18 cellular contexts compared by ENCODE assay signal in genomic region chr16:12602811-12603698, GRCh38.
DNase-seq lines count a peak whose midpoint lies in the region; ATAC-seq and TF ChIP-seq lines count a peak whose summit lies in the region.
"Had no signal": no experiment of that assay in that cellular context is flagged by ENCODE, and none has a peak within 500 bp of the region (broad histone marks: within the 10 kb centered on the region; RNA-seq: fewer than 3 reads in every experiment).

No MANE protein-coding gene starts in this region.

- H3K9ac ChIP-seq in MM.1S (ENCODE audit: low read length), result no peak overlapping the region

- H3K9me3 Mint-ChIP-seq in nephron progenitor cell, result peaks cover 29% of the 10 kb centered on the region

- no peak overlapping the region for H3K4me2 ChIP-seq in MM.1S (ENCODE audit: low read depth, low read length)

- no peaks in the 10 kb centered on the region for H3K9me2 ChIP-seq in MM.1S (replicated peaks; ENCODE audit: insufficient read depth, low read length)

- DNase-seq in DMS 273 treated with DMSO at 0.1 percent for 48 hours (lab: John Stamatoyannopoulos, UW) (peak; percentile 38), RPMI8226 (peak; percentile 66), nephron progenitor cell (no peak), GM20000 (ENCODE audit: low spot score) (no peak), MM.1S (no peak)
- peak; percentile 6 for DNase-seq in stimulated activated CD8-positive, alpha-beta memory T cell treated with anti-CD3 and anti-CD28 coated beads, Interleukin-4, amount 100 ng/mL, for 48 hours
- DNase-seq in stimulated activated CD4-positive, alpha-beta T cell treated with anti-CD3 and anti-CD28 coated beads, Interleukin-15, amount 100 ng/mL, for 24 hours, result no peak
- DNase-seq: CD8-positive, alpha-beta memory T cell; EL; GF-D8; NCI-H1417; NCI-H1694 treated with DMSO at 0.1 percent for 48 hours; OCI-M1 had no signal

- peaks cover 16% of the 10 kb centered on the region for H3K27me3 Mint-ChIP-seq in nephron progenitor cell (ENCODE audit: low read depth, poor library complexity)

- H3K36me3 ChIP-seq in MM.1S (replicated peaks; ENCODE audit: insufficient read depth, low read length), result no peaks in the 10 kb centered on the region
- H3K36me3 ChIP-seq: SJSA1 had no signal

- ATAC-seq in GM18873 (IDR thresholded peaks at IDR 0.05; ENCODE audit: low FRiP score, unreplicated experiment), result no peak
- ATAC-seq: Right ventricle myocardium inferior had no signal

- H3K27ac Mint-ChIP-seq in nephron progenitor cell, result peak overlapping the region; percentile 26
- H3K27ac Mint-ChIP-seq: CD8-positive, alpha-beta memory T cell; IgD-negative memory B cell had no signal

- no peak overlapping the region for H3K4me3 ChIP-seq in MM.1S (ENCODE audit: low read length)
- H3K4me3 ChIP-seq: SJSA1 had no signal

- H3K36me3 Mint-ChIP-seq in nephron progenitor cell (ENCODE audit: low read depth), result no peaks in the 10 kb centered on the region

- no peak overlapping the region for H3K27ac ChIP-seq in MM.1S (ENCODE audit: low read length)
- H3K27ac ChIP-seq: C4-2B, SJSA1 had no signal

- no peak overlapping the region for H3K4me3 Mint-ChIP-seq in nephron progenitor cell
- H3K4me3 Mint-ChIP-seq: CD8-positive, alpha-beta memory T cell; IgD-negative memory B cell had no signal

- no peaks in the 10 kb centered on the region for H4K20me1 ChIP-seq in MM.1S (ENCODE audit: insufficient read depth, low read length)

- H3K9me3 ChIP-seq in MM.1S (replicated peaks; ENCODE audit: insufficient read depth, low read length), result no peaks in the 10 kb centered on the region
- H3K9me3 ChIP-seq: SJSA1 had no signal

- no peak overlapping the region for H2AFZ ChIP-seq in MM.1S (ENCODE audit: low read length)

- H3K4me1 ChIP-seq in MM.1S (ENCODE audit: low read length), result no peaks in the 10 kb centered on the region
- H3K4me1 ChIP-seq: SJSA1 had no signal

- no peak for TF ChIP-seq CTCF in nephron progenitor cell (IDR thresholded peaks at IDR 0.05)
- no peak for TF ChIP-seq CTCF in GM20000 (IDR thresholded peaks at IDR 0.05; ENCODE audit: extremely low read depth, missing control alignments)
- TF ChIP-seq CTCF in MM.1S (IDR thresholded peaks at IDR 0.05; ENCODE audit: low read length), result no peak

- peaks cover 7% of the 10 kb centered on the region for H3K4me1 Mint-ChIP-seq in nephron progenitor cell
- H3K4me1 Mint-ChIP-seq: CD8-positive, alpha-beta memory T cell; IgD-negative memory B cell had no signal

- no peaks in the 10 kb centered on the region for H3K27me3 ChIP-seq in MM.1S (replicated peaks; ENCODE audit: insufficient read depth, low read length)
- H3K27me3 ChIP-seq: SJSA1 had no signal

- H3K79me2 ChIP-seq in MM.1S (ENCODE audit: low read length), result no peaks in the 10 kb centered on the region

- H3F3A ChIP-seq in MM.1S (ENCODE audit: insufficient read depth, low read length), result no peaks in the 10 kb centered on the region

Comparison
In these comparisons a context has a peak if more than half of its experiments do, and no peak if none do; other contexts are left out.
1. DNase-seq: peak in DMS 273 treated with DMSO at 0.1 percent for 48 hours (single experiment), RPMI8226 (single experiment) and stimulated activated CD8-positive, alpha-beta memory T cell treated with anti-CD3 and anti-CD28 coated beads, Interleukin-4, amount 100 ng/mL, for 48 hours (single experiment); none in nephron progenitor cell (single experiment), GM20000 (single experiment), stimulated activated CD4-positive, alpha-beta T cell treated with anti-CD3 and anti-CD28 coated beads, Interleukin-15, amount 100 ng/mL, for 24 hours (single experiment) and MM.1S (single experiment).